33 cellular contexts compared by ENCODE assay signal in the genomic region with DNA sequence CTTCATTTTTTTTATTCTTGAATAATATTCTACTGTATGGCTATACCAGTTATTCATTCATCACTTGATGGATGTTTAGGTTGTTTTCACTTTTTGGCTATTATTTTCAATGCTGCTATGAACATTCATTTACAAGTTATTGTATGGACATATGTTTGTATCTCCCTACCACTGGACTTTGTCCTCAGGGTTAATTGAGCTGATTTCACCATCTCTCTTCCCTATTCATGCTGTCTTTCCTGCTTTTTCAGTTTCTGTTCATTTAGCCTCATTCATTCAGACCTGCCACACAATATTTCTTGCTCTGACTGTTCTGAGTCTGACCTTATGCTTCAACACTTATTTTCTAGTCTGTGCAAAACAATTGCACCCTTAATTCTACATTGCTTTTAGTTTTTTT. TPM values are rescaled to one million over a fixed set of nuclear protein-coding genes. Genes with fewer than 3 reads are reported as not detected.
"Had no signal": no experiment of that assay in that cellular context is flagged by ENCODE, and none has a peak within 500 bp of the region (broad histone marks: within the 10 kb centered on the region; RNA-seq: fewer than 3 reads in every experiment).

No MANE protein-coding gene starts in this region.

- H3K9me3 Mint-ChIP-seq: activated CD4-positive, alpha-beta T cell treated with anti-CD3 and anti-CD28 coated beads, Interleukin-2, amount 10 ng/mL, durations not matched to agents 24 days and 14 days; activated CD8-positive, alpha-beta T cell treated with anti-CD3 and anti-CD28 coated beads for 36 hours; activated naive CD8-positive, alpha-beta T cell treated with anti-CD3 and anti-CD28 coated beads for 36 hours; activated T-cell treated with anti-CD3 and anti-CD28 coated beads, Interleukin-2, amount 50 U/mL, for 72 hours; activated T-helper 17 cell treated with anti-CD3 and anti-CD28 coated beads, Interleukin-2, amount 50 U/mL, for 72 hours had no signal

- H3K4me3 Mint-ChIP-seq: activated CD4-positive, alpha-beta T cell treated with anti-CD3 and anti-CD28 coated beads, Interleukin-2, amount 10 ng/mL, durations not matched to agents 24 days and 14 days; activated CD8-positive, alpha-beta T cell treated with anti-CD3 and anti-CD28 coated beads for 36 hours; activated naive CD8-positive, alpha-beta T cell treated with anti-CD3 and anti-CD28 coated beads for 36 hours; activated T-cell treated with anti-CD3 and anti-CD28 coated beads, Interleukin-2, amount 50 U/mL, for 72 hours; activated T-helper 17 cell treated with anti-CD3 and anti-CD28 coated beads, Interleukin-2, amount 50 U/mL, for 72 hours had no signal

- H3K27me3 ChIP-seq: brain microvascular endothelial cell had no signal

- ATAC-seq: activated CD8-positive, alpha-beta T cell treated with anti-CD3 and anti-CD28 coated beads for 36 hours; activated T-cell treated with anti-CD3 and anti-CD28 coated beads, Interleukin-2, amount 50 U/mL, for 72 hours; activated T-helper 17 cell treated with anti-CD3 and anti-CD28 coated beads, Interleukin-2, amount 50 U/mL, for 72 hours had no signal

- H3K36me3 ChIP-seq: brain microvascular endothelial cell, WERI-Rb-1 had no signal

- H3K36me3 Mint-ChIP-seq: activated naive CD8-positive, alpha-beta T cell treated with anti-CD3 and anti-CD28 coated beads for 36 hours had no signal

- DNase-seq: activated CD4-positive, alpha-beta T cell treated with anti-CD3 and anti-CD28 coated beads, Interleukin-2, amount 10 ng/mL, durations not matched to agents 24 days and 14 days; activated CD4-positive, alpha-beta T cell treated with anti-CD3 and anti-CD28 coated beads, Interleukin-2, amount 50 U/mL, for 4 hours; activated CD4-positive, CD25-positive, alpha-beta regulatory T cell; activated CD8-positive, alpha-beta T cell treated with anti-CD3 and anti-CD28 coated beads for 36 hours; activated effector memory CD4-positive, alpha-beta T cell treated with anti-CD3 and anti-CD28 coated beads, Interleukin-2, amount 50 U/mL, for 16 hours; activated naive CD4-positive, alpha-beta T cell; activated naive CD4-positive, alpha-beta T cell treated with anti-CD3 and anti-CD28 coated beads, Interleukin-2, amount 50 U/mL, for 16 hours; activated naive CD8-positive, alpha-beta T cell treated with anti-CD3 and anti-CD28 coated beads for 36 hours; activated T-cell treated with anti-CD3 and anti-CD28 coated beads, Interleukin-2, amount 50 U/mL, for 1 hour; activated T-cell treated with anti-CD3 and anti-CD28 coated beads, Interleukin-2, amount 50 U/mL, for 72 hours; amniotic stem cell; aorta; brain microvascular endothelial cell; central memory CD4-positive, alpha-beta T cell; Karpas-422; NCI-H1105; NCI-H1417 treated with DMSO at 0.1 percent for 48 hours; NCI-H2029; NCI-H345; NCI-H524 treated with DMSO at 0.1 percent for 48 hours; NCI-H748 treated with DMSO at 0.1 percent for 48 hours; NK-92 treated with Interleukin-12 subunit alpha and Interleukin-12 subunit beta, amount 100 ng/mL, for 24 hours; OCI-M1; Right ventricle myocardium superior; SW 1271; T-helper 1 cell; T-helper 2 cell; T-helper 9 cell; WERI-Rb-1 had no signal

- H3K27ac Mint-ChIP-seq: activated CD4-positive, alpha-beta T cell treated with anti-CD3 and anti-CD28 coated beads, Interleukin-2, amount 10 ng/mL, durations not matched to agents 24 days and 14 days; activated CD8-positive, alpha-beta T cell treated with anti-CD3 and anti-CD28 coated beads for 36 hours; activated naive CD8-positive, alpha-beta T cell treated with anti-CD3 and anti-CD28 coated beads for 36 hours; activated T-cell treated with anti-CD3 and anti-CD28 coated beads, Interleukin-2, amount 50 U/mL, for 72 hours; activated T-helper 17 cell treated with anti-CD3 and anti-CD28 coated beads, Interleukin-2, amount 50 U/mL, for 72 hours had no signal

RNA-seq across cellular contexts. Expression of a gene that starts 12.3 kb away (rescaled TPM):
- total RNA-seq: activated CD4-positive, alpha-beta T cell treated with anti-CD3 and anti-CD28 coated beads, Interleukin-2, amount 10 ng/mL, durations not matched to agents 24 days and 14 days; activated CD8-positive, alpha-beta memory T cell treated with anti-CD3 and anti-CD28 coated beads for 36 hours; activated CD8-positive, alpha-beta T cell treated with anti-CD3 and anti-CD28 coated beads for 36 hours; activated naive CD8-positive, alpha-beta T cell treated with anti-CD3 and anti-CD28 coated beads for 36 hours; activated T-cell treated with anti-CD3 and anti-CD28 coated beads, Interleukin-2, amount 50 U/mL, for 72 hours; activated T-helper 17 cell treated with anti-CD3 and anti-CD28 coated beads, Interleukin-2, amount 50 U/mL, for 72 hours; MCF 10A; NCI-H460 had no signal
